Comparison of ENCODE assay signal across 1 cellular context in the genomic region with DNA sequence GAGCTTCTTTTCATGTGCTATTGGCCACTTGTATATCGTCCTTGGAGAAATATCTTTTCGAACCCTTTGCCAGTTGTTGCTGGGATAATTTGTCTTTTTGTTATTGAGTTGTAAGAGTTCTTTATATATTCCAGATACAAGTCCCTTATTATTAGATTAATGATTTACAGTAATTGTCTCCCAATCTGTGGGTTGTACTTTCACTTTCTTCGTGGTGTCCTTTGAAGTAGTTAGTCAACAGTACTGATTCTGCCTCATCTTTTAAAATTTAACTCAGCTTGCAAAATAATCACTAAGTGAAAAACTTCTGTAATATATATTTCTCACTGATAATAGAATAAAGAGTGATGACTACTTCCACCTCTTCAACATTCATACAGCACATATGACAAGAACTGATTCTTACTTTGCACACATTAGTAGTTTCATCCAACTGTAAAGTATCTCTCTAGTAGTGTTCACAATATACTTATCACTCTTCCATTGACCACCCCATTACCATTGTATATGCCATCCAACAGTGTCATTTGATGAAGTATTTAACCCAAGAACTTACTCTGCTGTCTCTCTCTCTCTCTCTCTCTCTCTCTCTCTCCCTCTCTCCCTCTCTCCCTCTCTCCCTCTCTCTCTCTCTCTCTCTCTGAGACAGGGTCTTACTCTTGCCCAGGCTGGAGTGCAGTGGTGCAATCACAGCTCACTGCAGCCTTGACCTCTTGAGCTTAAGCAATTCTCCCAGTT.
TF ChIP-seq lines count a peak whose summit lies in the region.

No MANE protein-coding gene starts in this region.

TF ChIP-seq in HepG2, 621 proteins besides CTCF, POLR2A, EP300 and RAD21 (continued from another document and continues in another):
- TF ChIP-seq, protein P1, sequence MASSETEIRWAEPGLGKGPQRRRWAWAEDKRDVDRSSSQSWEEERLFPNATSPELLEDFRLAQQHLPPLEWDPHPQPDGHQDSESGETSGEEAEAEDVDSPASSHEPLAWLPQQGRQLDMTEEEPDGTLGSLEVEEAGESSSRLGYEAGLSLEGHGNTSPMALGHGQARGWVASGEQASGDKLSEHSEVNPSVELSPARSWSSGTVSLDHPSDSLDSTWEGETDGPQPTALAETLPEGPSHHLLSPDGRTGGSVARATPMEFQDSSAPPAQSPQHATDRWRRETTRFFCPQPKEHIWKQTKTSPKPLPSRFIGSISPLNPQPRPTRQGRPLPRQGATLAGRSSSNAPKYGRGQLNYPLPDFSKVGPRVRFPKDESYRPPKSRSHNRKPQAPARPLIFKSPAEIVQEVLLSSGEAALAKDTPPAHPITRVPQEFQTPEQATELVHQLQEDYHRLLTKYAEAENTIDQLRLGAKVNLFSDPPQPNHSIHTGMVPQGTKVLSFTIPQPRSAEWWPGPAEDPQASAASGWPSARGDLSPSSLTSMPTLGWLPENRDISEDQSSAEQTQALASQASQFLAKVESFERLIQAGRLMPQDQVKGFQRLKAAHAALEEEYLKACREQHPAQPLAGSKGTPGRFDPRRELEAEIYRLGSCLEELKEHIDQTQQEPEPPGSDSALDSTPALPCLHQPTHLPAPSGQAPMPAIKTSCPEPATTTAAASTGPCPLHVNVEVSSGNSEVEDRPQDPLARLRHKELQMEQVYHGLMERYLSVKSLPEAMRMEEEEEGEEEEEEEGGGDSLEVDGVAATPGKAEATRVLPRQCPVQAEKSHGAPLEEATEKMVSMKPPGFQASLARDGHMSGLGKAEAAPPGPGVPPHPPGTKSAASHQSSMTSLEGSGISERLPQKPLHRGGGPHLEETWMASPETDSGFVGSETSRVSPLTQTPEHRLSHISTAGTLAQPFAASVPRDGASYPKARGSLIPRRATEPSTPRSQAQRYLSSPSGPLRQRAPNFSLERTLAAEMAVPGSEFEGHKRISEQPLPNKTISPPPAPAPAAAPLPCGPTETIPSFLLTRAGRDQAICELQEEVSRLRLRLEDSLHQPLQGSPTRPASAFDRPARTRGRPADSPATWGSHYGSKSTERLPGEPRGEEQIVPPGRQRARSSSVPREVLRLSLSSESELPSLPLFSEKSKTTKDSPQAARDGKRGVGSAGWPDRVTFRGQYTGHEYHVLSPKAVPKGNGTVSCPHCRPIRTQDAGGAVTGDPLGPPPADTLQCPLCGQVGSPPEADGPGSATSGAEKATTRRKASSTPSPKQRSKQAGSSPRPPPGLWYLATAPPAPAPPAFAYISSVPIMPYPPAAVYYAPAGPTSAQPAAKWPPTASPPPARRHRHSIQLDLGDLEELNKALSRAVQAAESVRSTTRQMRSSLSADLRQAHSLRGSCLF (CRISPR knock-in tag; IDR thresholded peaks at IDR 0.05; ENCODE audit: borderline replicate concordance): no peak
- TF ChIP-seq PITX1 (CRISPR knock-in tag; IDR thresholded peaks at IDR 0.05) (peak; percentile 76), KAT7 (CRISPR knock-in tag; IDR thresholded peaks at IDR 0.05; ENCODE audit: borderline replicate concordance) (peak; percentile 36; the same call in 1 of the 2 replicates), U2AF2 (IDR thresholded peaks at IDR 0.05; ENCODE audit: low read depth, low read length) (no peak), ATRX (CRISPR knock-in tag; IDR thresholded peaks at IDR 0.05; ENCODE audit: borderline replicate concordance) (no peak), RBAK (CRISPR knock-in tag; IDR thresholded peaks at IDR 0.05) (no peak), RFX3 (CRISPR knock-in tag; IDR thresholded peaks at IDR 0.05) (no peak), ZNF713 (CRISPR knock-in tag; IDR thresholded peaks at IDR 0.05) (no peak), ATF7-NPFF (CRISPR knock-in tag; IDR thresholded peaks at IDR 0.05; ENCODE audit: low read depth) (no peak), FOSL2 (CRISPR knock-in tag; IDR thresholded peaks at IDR 0.05) (peak; percentile 67), RELA (CRISPR knock-in tag; IDR thresholded peaks at IDR 0.05) (no peak), TGIF2 (CRISPR knock-in tag; IDR thresholded peaks at IDR 0.05) (no peak), POLR2G (IDR thresholded peaks at IDR 0.05; ENCODE audit: low read depth, low read length) (no peak), POLR2AphosphoS2 (IDR thresholded peaks at IDR 0.05; ENCODE audit: low read depth, low read length) (no peak), ZNF550 (CRISPR knock-in tag; IDR thresholded peaks at IDR 0.05; ENCODE audit: borderline replicate concordance) (no peak), ZNF768 (CRISPR knock-in tag; IDR thresholded peaks at IDR 0.05) (no peak), RFX1 (IDR thresholded peaks at IDR 0.05) (no peak), CEBPG (CRISPR knock-in tag; IDR thresholded peaks at IDR 0.05) (peak; percentile 94), RAD51 (IDR thresholded peaks at IDR 0.05; ENCODE audit: borderline replicate concordance) (no peak), PRPF4 (IDR thresholded peaks at IDR 0.05; ENCODE audit: low read depth, low read length, poor library complexity, severe bottlenecking) (no peak), ZNF782 (CRISPR knock-in tag; IDR thresholded peaks at IDR 0.05; ENCODE audit: borderline replicate concordance) (no peak), NAIF1 (CRISPR knock-in tag; IDR thresholded peaks at IDR 0.05; ENCODE audit: borderline replicate concordance) (no peak), KDM6A (CRISPR knock-in tag; IDR thresholded peaks at IDR 0.05; ENCODE audit: low read depth) (peak; percentile 38; the same call in 1 of the 2 replicates), MAFG (CRISPR knock-in tag; IDR thresholded peaks at IDR 0.05) (no peak), ZNF20 (CRISPR knock-in tag; IDR thresholded peaks at IDR 0.05) (no peak), EZH2 (conservative IDR thresholded peaks at IDR 0.05; ENCODE audit: low read depth, low read length) (no peak), SMC3 (IDR thresholded peaks at IDR 0.05; ENCODE audit: low read length) (no peak), ZNF558 (CRISPR knock-in tag; IDR thresholded peaks at IDR 0.05; ENCODE audit: borderline replicate concordance) (no peak), NFKB2 (CRISPR knock-in tag; IDR thresholded peaks at IDR 0.05; ENCODE audit: borderline replicate concordance) (no peak), SRSF9 (IDR thresholded peaks at IDR 0.05; ENCODE audit: borderline replicate concordance, insufficient read depth, low read depth, low read length, poor library complexity, severe bottlenecking) (no peak), HOXA9 (CRISPR knock-in tag; IDR thresholded peaks at IDR 0.05; ENCODE audit: borderline replicate concordance) (no peak), RARG (CRISPR knock-in tag; IDR thresholded peaks at IDR 0.05; ENCODE audit: low read depth) (no peak), NONO (IDR thresholded peaks at IDR 0.05) (no peak), NONO (CRISPR knock-in tag; conservative IDR thresholded peaks at IDR 0.05) (0 out of 2 replicates have a peak, but pooled peaks have one; percentile 42), ATF7 (IDR thresholded peaks at IDR 0.05) (no peak), ATF7 (CRISPR knock-in tag; IDR thresholded peaks at IDR 0.05) (no peak), ZNF350 (CRISPR knock-in tag; IDR thresholded peaks at IDR 0.05; ENCODE audit: borderline replicate concordance, low read depth) (peak; percentile 36; the same call in 1 of the 2 replicates), YEATS2 (CRISPR knock-in tag; IDR thresholded peaks at IDR 0.05; ENCODE audit: borderline replicate concordance) (no peak), KAT2B (IDR thresholded peaks at IDR 0.05; ENCODE audit: borderline replicate concordance, low read depth, low read length) (no peak), POGZ (CRISPR knock-in tag; IDR thresholded peaks at IDR 0.05) (peak; percentile 94), POLR2AphosphoS5 (IDR thresholded peaks at IDR 0.05; ENCODE audit: low read depth, low read length) (no peak), CBX2 (IDR thresholded peaks at IDR 0.05; ENCODE audit: low read depth, low read length) (no peak), CBX2 (CRISPR knock-in tag; IDR thresholded peaks at IDR 0.05; ENCODE audit: low read depth) (no peak), TCF7 (IDR thresholded peaks at IDR 0.05; ENCODE audit: low read depth) (peak; percentile 63; the same call in 1 of the 2 replicates), ZFP36L1 (CRISPR knock-in tag; IDR thresholded peaks at IDR 0.05) (no peak)
- TF ChIP-seq, protein P2, sequence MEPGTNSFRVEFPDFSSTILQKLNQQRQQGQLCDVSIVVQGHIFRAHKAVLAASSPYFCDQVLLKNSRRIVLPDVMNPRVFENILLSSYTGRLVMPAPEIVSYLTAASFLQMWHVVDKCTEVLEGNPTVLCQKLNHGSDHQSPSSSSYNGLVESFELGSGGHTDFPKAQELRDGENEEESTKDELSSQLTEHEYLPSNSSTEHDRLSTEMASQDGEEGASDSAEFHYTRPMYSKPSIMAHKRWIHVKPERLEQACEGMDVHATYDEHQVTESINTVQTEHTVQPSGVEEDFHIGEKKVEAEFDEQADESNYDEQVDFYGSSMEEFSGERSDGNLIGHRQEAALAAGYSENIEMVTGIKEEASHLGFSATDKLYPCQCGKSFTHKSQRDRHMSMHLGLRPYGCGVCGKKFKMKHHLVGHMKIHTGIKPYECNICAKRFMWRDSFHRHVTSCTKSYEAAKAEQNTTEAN (CRISPR knock-in tag; conservative IDR thresholded peaks at IDR 0.05): no peak
- TF ChIP-seq, protein P3, sequence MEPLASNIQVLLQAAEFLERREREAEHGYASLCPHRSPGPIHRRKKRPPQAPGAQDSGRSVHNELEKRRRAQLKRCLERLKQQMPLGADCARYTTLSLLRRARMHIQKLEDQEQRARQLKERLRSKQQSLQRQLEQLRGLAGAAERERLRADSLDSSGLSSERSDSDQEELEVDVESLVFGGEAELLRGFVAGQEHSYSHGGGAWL (CRISPR knock-in tag; IDR thresholded peaks at IDR 0.05): no peak
- TF ChIP-seq, protein P4, sequence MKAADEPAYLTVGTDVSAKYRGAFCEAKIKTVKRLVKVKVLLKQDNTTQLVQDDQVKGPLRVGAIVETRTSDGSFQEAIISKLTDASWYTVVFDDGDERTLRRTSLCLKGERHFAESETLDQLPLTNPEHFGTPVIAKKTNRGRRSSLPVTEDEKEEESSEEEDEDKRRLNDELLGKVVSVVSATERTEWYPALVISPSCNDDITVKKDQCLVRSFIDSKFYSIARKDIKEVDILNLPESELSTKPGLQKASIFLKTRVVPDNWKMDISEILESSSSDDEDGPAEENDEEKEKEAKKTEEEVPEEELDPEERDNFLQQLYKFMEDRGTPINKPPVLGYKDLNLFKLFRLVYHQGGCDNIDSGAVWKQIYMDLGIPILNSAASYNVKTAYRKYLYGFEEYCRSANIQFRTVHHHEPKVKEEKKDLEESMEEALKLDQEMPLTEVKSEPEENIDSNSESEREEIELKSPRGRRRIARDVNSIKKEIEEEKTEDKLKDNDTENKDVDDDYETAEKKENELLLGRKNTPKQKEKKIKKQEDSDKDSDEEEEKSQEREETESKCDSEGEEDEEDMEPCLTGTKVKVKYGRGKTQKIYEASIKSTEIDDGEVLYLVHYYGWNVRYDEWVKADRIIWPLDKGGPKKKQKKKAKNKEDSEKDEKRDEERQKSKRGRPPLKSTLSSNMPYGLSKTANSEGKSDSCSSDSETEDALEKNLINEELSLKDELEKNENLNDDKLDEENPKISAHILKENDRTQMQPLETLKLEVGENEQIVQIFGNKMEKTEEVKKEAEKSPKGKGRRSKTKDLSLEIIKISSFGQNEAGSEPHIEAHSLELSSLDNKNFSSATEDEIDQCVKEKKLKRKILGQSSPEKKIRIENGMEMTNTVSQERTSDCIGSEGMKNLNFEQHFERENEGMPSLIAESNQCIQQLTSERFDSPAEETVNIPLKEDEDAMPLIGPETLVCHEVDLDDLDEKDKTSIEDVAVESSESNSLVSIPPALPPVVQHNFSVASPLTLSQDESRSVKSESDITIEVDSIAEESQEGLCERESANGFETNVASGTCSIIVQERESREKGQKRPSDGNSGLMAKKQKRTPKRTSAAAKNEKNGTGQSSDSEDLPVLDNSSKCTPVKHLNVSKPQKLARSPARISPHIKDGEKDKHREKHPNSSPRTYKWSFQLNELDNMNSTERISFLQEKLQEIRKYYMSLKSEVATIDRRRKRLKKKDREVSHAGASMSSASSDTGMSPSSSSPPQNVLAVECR (CRISPR knock-in tag; IDR thresholded peaks at IDR 0.05; ENCODE audit: borderline replicate concordance): 0 out of 2 replicates have a peak, but pooled peaks have one; percentile 40
- TF ChIP-seq, protein P5, sequence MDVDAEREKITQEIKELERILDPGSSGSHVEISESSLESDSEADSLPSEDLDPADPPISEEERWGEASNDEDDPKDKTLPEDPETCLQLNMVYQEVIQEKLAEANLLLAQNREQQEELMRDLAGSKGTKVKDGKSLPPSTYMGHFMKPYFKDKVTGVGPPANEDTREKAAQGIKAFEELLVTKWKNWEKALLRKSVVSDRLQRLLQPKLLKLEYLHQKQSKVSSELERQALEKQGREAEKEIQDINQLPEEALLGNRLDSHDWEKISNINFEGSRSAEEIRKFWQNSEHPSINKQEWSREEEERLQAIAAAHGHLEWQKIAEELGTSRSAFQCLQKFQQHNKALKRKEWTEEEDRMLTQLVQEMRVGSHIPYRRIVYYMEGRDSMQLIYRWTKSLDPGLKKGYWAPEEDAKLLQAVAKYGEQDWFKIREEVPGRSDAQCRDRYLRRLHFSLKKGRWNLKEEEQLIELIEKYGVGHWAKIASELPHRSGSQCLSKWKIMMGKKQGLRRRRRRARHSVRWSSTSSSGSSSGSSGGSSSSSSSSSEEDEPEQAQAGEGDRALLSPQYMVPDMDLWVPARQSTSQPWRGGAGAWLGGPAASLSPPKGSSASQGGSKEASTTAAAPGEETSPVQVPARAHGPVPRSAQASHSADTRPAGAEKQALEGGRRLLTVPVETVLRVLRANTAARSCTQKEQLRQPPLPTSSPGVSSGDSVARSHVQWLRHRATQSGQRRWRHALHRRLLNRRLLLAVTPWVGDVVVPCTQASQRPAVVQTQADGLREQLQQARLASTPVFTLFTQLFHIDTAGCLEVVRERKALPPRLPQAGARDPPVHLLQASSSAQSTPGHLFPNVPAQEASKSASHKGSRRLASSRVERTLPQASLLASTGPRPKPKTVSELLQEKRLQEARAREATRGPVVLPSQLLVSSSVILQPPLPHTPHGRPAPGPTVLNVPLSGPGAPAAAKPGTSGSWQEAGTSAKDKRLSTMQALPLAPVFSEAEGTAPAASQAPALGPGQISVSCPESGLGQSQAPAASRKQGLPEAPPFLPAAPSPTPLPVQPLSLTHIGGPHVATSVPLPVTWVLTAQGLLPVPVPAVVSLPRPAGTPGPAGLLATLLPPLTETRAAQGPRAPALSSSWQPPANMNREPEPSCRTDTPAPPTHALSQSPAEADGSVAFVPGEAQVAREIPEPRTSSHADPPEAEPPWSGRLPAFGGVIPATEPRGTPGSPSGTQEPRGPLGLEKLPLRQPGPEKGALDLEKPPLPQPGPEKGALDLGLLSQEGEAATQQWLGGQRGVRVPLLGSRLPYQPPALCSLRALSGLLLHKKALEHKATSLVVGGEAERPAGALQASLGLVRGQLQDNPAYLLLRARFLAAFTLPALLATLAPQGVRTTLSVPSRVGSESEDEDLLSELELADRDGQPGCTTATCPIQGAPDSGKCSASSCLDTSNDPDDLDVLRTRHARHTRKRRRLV (CRISPR knock-in tag; IDR thresholded peaks at IDR 0.05): no peak
- TF ChIP-seq, protein P6, sequence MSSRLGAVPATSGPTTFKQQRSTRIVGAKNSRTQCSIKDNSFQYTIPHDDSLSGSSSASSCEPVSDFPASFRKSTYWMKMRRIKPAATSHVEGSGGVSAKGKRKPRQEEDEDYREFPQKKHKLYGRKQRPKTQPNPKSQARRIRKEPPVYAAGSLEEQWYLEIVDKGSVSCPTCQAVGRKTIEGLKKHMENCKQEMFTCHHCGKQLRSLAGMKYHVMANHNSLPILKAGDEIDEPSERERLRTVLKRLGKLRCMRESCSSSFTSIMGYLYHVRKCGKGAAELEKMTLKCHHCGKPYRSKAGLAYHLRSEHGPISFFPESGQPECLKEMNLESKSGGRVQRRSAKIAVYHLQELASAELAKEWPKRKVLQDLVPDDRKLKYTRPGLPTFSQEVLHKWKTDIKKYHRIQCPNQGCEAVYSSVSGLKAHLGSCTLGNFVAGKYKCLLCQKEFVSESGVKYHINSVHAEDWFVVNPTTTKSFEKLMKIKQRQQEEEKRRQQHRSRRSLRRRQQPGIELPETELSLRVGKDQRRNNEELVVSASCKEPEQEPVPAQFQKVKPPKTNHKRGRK (CRISPR knock-in tag; IDR thresholded peaks at IDR 0.05): no peak
